In the genomic region with DNA sequence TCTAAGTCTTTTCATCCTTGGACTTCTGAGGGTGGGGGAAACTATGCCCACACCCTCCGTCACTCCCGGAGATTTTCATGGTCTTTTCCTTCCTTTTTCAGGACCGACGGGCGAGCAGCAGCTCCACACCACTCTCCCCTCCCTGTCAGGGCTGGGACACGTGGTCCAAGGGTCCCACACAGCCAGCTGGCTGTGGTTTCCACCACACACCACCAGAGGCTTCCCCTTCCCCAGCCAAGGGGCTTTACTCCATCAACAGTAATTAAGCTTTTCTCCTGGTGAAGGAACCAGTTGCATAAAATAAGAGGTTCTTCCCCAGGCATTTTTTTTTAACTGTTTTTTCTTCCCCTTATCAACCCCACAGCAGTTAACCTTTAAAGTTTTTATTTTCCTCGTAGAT, we compare ENCODE assay signal across 25 cellular contexts.
"Had no signal": no experiment of that assay in that cellular context is flagged by ENCODE, and none has a peak within 500 bp of the region (broad histone marks: within the 10 kb centered on the region; RNA-seq: fewer than 3 reads in every experiment).

No MANE protein-coding gene starts in this region.

- H3K27me3 ChIP-seq: adrenal gland, breast epithelium, MG63, Peyer's patch had no signal

- H3K4me1 Mint-ChIP-seq: activated CD4-positive, alpha-beta memory T cell treated with anti-CD3 and anti-CD28 coated beads, Interleukin-2, amount 10 ng/mL, durations not matched to agents 7 days and 5 days; activated CD4-positive, alpha-beta T cell treated with anti-CD3 and anti-CD28 coated beads for 36 hours; activated naive CD4-positive, alpha-beta T cell treated with anti-CD3 and anti-CD28 coated beads, Interleukin-2, amount 10 ng/mL, durations not matched to agents 7 days and 5 days; activated naive CD8-positive, alpha-beta T cell treated with anti-CD3 and anti-CD28 coated beads for 36 hours; T-helper 17 cell had no signal

- ATAC-seq: activated CD4-positive, alpha-beta T cell treated with anti-CD3 and anti-CD28 coated beads for 36 hours; activated T-cell treated with anti-CD3 and anti-CD28 coated beads, Interleukin-2, amount 50 U/mL, for 72 hours; T-helper 17 cell had no signal

- H3K4me3 Mint-ChIP-seq: activated CD4-positive, alpha-beta memory T cell treated with anti-CD3 and anti-CD28 coated beads, Interleukin-2, amount 10 ng/mL, durations not matched to agents 7 days and 5 days; activated CD4-positive, alpha-beta T cell treated with anti-CD3 and anti-CD28 coated beads for 36 hours; activated naive CD4-positive, alpha-beta T cell treated with anti-CD3 and anti-CD28 coated beads, Interleukin-2, amount 10 ng/mL, durations not matched to agents 7 days and 5 days; activated naive CD8-positive, alpha-beta T cell treated with anti-CD3 and anti-CD28 coated beads for 36 hours; activated T-cell treated with anti-CD3 and anti-CD28 coated beads, Interleukin-2, amount 50 U/mL, for 72 hours; T-helper 17 cell had no signal

- H3K9me3 Mint-ChIP-seq: activated CD4-positive, alpha-beta memory T cell treated with anti-CD3 and anti-CD28 coated beads, Interleukin-2, amount 10 ng/mL, durations not matched to agents 7 days and 5 days; activated naive CD4-positive, alpha-beta T cell treated with anti-CD3 and anti-CD28 coated beads, Interleukin-2, amount 10 ng/mL, durations not matched to agents 7 days and 5 days; activated naive CD8-positive, alpha-beta T cell treated with anti-CD3 and anti-CD28 coated beads for 36 hours; activated T-helper 2 cell treated with anti-CD3 and anti-CD28 coated beads, Interferon-gamma antibody, Interleukin-2, Interleukin-4, amounts not matched to agents 10 μg/mL and 5 μg/mL and 100 μg/mL, durations not matched to agents 14 hours and 24 hours and 36 hours had no signal

- H3K36me3 Mint-ChIP-seq: activated naive CD4-positive, alpha-beta T cell treated with anti-CD3 and anti-CD28 coated beads, Interleukin-2, amount 10 ng/mL, durations not matched to agents 7 days and 5 days; activated naive CD8-positive, alpha-beta T cell treated with anti-CD3 and anti-CD28 coated beads for 36 hours had no signal

- H3K36me3 ChIP-seq: adrenal gland, breast epithelium, MG63, Peyer's patch had no signal

- H3K9me3 ChIP-seq: adrenal gland, breast epithelium, MG63, Peyer's patch had no signal

- H3K4me3 ChIP-seq: adrenal gland, breast epithelium, coronary artery, MG63, Peyer's patch had no signal

- FAIRE-seq: TTC549 had no signal

- H3K27me3 Mint-ChIP-seq: activated CD4-positive, alpha-beta memory T cell treated with anti-CD3 and anti-CD28 coated beads, Interleukin-2, amount 10 ng/mL, durations not matched to agents 7 days and 5 days; activated naive CD4-positive, alpha-beta T cell treated with anti-CD3 and anti-CD28 coated beads, Interleukin-2, amount 10 ng/mL, durations not matched to agents 7 days and 5 days; T-helper 17 cell had no signal

- H3K27ac ChIP-seq: adrenal gland, breast epithelium, coronary artery, Peyer's patch had no signal

- H3K4me1 ChIP-seq: adrenal gland, breast epithelium, Peyer's patch had no signal

- H3K27ac Mint-ChIP-seq: activated CD4-positive, alpha-beta memory T cell treated with anti-CD3 and anti-CD28 coated beads, Interleukin-2, amount 10 ng/mL, durations not matched to agents 7 days and 5 days; activated CD4-positive, alpha-beta T cell treated with anti-CD3 and anti-CD28 coated beads for 36 hours; activated naive CD4-positive, alpha-beta T cell treated with anti-CD3 and anti-CD28 coated beads, Interleukin-2, amount 10 ng/mL, durations not matched to agents 7 days and 5 days; activated naive CD8-positive, alpha-beta T cell treated with anti-CD3 and anti-CD28 coated beads for 36 hours; activated T-cell treated with anti-CD3 and anti-CD28 coated beads, Interleukin-2, amount 50 U/mL, for 72 hours; activated T-helper 2 cell treated with anti-CD3 and anti-CD28 coated beads, Interferon-gamma antibody, Interleukin-2, Interleukin-4, amounts not matched to agents 10 μg/mL and 5 μg/mL and 100 μg/mL, durations not matched to agents 14 hours and 24 hours and 36 hours; T-helper 17 cell had no signal

- DNase-seq: activated CD4-positive, alpha-beta memory T cell treated with anti-CD3 and anti-CD28 coated beads, Interleukin-2, amount 10 ng/mL, durations not matched to agents 7 days and 5 days; activated CD4-positive, alpha-beta T cell treated with anti-CD3 and anti-CD28 coated beads for 36 hours; activated CD4-positive, alpha-beta T cell treated with anti-CD3 and anti-CD28 coated beads, Interleukin-2, amount 50 U/mL, for 1 hour; activated gamma-delta T cell treated with Interleukin-2 at 50 U/mL for 16 hours; activated naive CD4-positive, alpha-beta T cell treated with anti-CD3 and anti-CD28 coated beads, Interleukin-2, amount 10 ng/mL, durations not matched to agents 7 days and 5 days; activated naive CD8-positive, alpha-beta T cell treated with anti-CD3 and anti-CD28 coated beads for 36 hours; activated T-cell treated with anti-CD3 and anti-CD28 coated beads, Interleukin-2, amount 50 U/mL, for 72 hours; adrenal gland; aorta; caudate nucleus; MG63; MV-4-11; NCI-H1105; NCI-H1436 treated with DMSO at 0.1 percent for 48 hours; NCI-H187; NCI-H2081; NCI-H510A treated with DMSO at 0.1 percent for 48 hours; Peyer's patch; SHP77; T-helper 17 cell; T-helper 9 cell had no signal
